1 cellular context compared by ENCODE assay signal in the genomic region with DNA sequence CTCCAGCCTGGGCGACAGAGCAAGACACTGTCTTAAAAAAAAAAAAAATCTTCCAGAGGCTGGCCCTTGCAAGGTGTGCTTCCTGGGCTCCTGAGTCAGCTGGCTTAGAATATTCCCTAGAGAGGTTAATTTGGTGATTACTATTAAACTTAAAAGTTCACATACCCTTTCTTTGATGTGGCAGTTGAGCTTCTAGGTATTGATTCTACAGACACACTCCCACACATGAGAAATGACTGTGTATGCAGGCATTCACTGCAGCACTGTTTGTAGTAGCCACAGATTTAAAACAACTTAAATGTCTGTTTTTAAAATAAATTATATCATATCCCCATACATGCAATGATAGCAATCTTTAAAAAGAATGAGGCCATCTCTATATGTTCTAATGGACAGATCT.
TF ChIP-seq lines count a peak whose summit lies in the region.

No MANE protein-coding gene starts in this region.

TF ChIP-seq in IMR-90, 13 proteins besides CTCF, POLR2A, EP300 and RAD21:
- TF ChIP-seq MAFK (IDR thresholded peaks at IDR 0.05; ENCODE audit: low read depth, low read length), result no peak
- TF ChIP-seq FOS (IDR thresholded peaks at IDR 0.05; ENCODE audit: low read depth, low read length), result no peak
- TF ChIP-seq, protein P1, sequence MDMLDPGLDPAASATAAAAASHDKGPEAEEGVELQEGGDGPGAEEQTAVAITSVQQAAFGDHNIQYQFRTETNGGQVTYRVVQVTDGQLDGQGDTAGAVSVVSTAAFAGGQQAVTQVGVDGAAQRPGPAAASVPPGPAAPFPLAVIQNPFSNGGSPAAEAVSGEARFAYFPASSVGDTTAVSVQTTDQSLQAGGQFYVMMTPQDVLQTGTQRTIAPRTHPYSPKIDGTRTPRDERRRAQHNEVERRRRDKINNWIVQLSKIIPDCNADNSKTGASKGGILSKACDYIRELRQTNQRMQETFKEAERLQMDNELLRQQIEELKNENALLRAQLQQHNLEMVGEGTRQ (IDR thresholded peaks at IDR 0.05; ENCODE audit: low read depth, low read length), result no peak
- TF ChIP-seq, protein P2, sequence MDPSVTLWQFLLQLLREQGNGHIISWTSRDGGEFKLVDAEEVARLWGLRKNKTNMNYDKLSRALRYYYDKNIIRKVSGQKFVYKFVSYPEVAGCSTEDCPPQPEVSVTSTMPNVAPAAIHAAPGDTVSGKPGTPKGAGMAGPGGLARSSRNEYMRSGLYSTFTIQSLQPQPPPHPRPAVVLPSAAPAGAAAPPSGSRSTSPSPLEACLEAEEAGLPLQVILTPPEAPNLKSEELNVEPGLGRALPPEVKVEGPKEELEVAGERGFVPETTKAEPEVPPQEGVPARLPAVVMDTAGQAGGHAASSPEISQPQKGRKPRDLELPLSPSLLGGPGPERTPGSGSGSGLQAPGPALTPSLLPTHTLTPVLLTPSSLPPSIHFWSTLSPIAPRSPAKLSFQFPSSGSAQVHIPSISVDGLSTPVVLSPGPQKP (IDR thresholded peaks at IDR 0.05; ENCODE audit: borderline replicate concordance, low read depth, low read length), result no peak
- no peak for TF ChIP-seq NFE2L2 (IDR thresholded peaks at IDR 0.05; ENCODE audit: low read depth, low read length)
- TF ChIP-seq SMC3 (IDR thresholded peaks at IDR 0.05; ENCODE audit: low read depth, low read length), result no peak
- no peak for TF ChIP-seq RCOR1 (IDR thresholded peaks at IDR 0.05; ENCODE audit: insufficient replicate concordance, low read length)
- TF ChIP-seq RFX5 (IDR thresholded peaks at IDR 0.05; ENCODE audit: low read depth, low read length), result no peak
- no peak for TF ChIP-seq CHD1 (IDR thresholded peaks at IDR 0.05; ENCODE audit: low read depth, low read length)
TF ChIP-seq in IMR-90: peak in this region for 0.
